In the genomic region with DNA sequence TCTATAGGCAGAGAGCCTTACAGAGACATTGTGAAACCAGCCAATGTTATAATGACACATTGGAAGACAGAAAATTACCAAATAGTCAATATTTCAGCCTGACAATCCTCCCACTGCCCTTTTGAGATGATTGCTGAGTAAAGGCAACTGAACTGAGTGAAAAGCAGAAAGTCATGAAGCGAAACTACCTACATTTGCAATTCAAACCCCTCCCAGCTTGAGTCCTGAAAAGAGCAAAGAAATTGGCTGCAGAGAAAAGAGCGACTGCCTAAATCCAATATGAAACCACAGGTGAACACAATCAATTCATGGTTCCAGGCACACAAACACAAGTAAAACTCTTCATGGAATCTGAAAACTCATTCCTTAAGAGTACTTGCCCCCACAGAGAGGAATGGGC, we compare ENCODE assay signal across 17 cellular contexts.
"Had no signal": no experiment of that assay in that cellular context is flagged by ENCODE, and none has a peak within 500 bp of the region (broad histone marks: within the 10 kb centered on the region; RNA-seq: fewer than 3 reads in every experiment).

No MANE protein-coding gene starts in this region.

- ATAC-seq: activated CD8-positive, alpha-beta memory T cell treated with anti-CD3 and anti-CD28 coated beads, Interleukin-2, amount 10 ng/mL, durations not matched to agents 7 days and 5 days; gastroesophageal sphincter; heart left ventricle; lower lobe of right lung; natural killer cell treated with Interleukin-12 subunit alpha and Interleukin-12 subunit beta and Interleukin-15 and Interleukin-18, amount 100 ng/mL, for 72 hours; sciatic nerve; stimulated activated naive CD8-positive, alpha-beta T cell treated with anti-CD3 and anti-CD28 coated beads, Interleukin-15, amount 100 ng/mL, for 72 hours had no signal

- DNase-seq: activated CD4-positive, alpha-beta memory T cell treated with anti-CD3 and anti-CD28 coated beads, Interleukin-2, amount 10 ng/mL, durations not matched to agents 7 days and 5 days; activated CD4-positive, alpha-beta T cell treated with anti-CD3 and anti-CD28 coated beads for 48 hours; activated CD4-positive, CD25-positive, alpha-beta regulatory T cell; activated CD8-positive, alpha-beta memory T cell treated with anti-CD3 and anti-CD28 coated beads, Interleukin-2, amount 10 ng/mL, durations not matched to agents 7 days and 5 days; effector CD4-positive, alpha-beta T cell; heart left ventricle; lower lobe of right lung; stimulated activated CD4-positive, alpha-beta T cell treated with anti-CD3 and anti-CD28 coated beads, Interleukin-4, amount 100 ng/mL, for 1 hour; stimulated activated naive CD8-positive, alpha-beta T cell treated with anti-CD3 and anti-CD28 coated beads, Interleukin-15, amount 100 ng/mL, for 72 hours; trophoblast cell had no signal

- H3K27ac ChIP-seq: esophagus muscularis mucosa, gastroesophageal sphincter, heart left ventricle, lower lobe of right lung, suprapubic skin, vagina had no signal

- H3K36me3 ChIP-seq: esophagus muscularis mucosa, gastroesophageal sphincter, heart left ventricle, lower lobe of right lung, suprapubic skin, vagina had no signal

- H3K4me3 ChIP-seq: esophagus muscularis mucosa, gastroesophageal sphincter, heart left ventricle, lower lobe of right lung, smooth muscle cell, suprapubic skin, vagina had no signal

- H3K4me1 ChIP-seq: esophagus muscularis mucosa, gastroesophageal sphincter, heart left ventricle, lower lobe of right lung, suprapubic skin, vagina had no signal

- H3K27me3 ChIP-seq: esophagus muscularis mucosa, gastroesophageal sphincter, heart left ventricle, suprapubic skin, vagina had no signal

- H3K9me3 ChIP-seq: esophagus muscularis mucosa, gastroesophageal sphincter, lower lobe of right lung, vagina had no signal
